21 cellular contexts compared by ENCODE assay signal in genomic region chr10:103433858-103434257, GRCh38. TPM values are rescaled to one million over a fixed set of nuclear protein-coding genes. Genes with fewer than 3 reads are reported as not detected.
DNase-seq lines count a peak whose midpoint lies in the region; ATAC-seq and TF ChIP-seq lines count a peak whose summit lies in the region.
"Had no signal": no experiment of that assay in that cellular context is flagged by ENCODE, and none has a peak within 500 bp of the region (broad histone marks: within the 10 kb centered on the region; RNA-seq: fewer than 3 reads in every experiment).

No MANE protein-coding gene starts in this region.

- no peaks in the 10 kb centered on the region for H3K9me3 ChIP-seq in right atrium auricular region
- no peaks in the 10 kb centered on the region for H3K9me3 ChIP-seq in esophagus muscularis mucosa
- H3K9me3 ChIP-seq: A549 had no signal

- intact Hi-C loops in Right ventricle myocardium inferior (cut with DNase I) (no loop called here), esophagus muscularis mucosa (cut with DNase I) (no loop called here), left colon (cut with DNase I, micrococcal nuclease) (no loop called here)

- no peak for TF ChIP-seq POLR2A in esophagus muscularis mucosa (IDR thresholded peaks at IDR 0.05; ENCODE audit: low read depth)

- no peak for TF ChIP-seq CTCF in right atrium auricular region (IDR thresholded peaks at IDR 0.05)
- no peak for TF ChIP-seq CTCF in fibroblast of pulmonary artery (IDR thresholded peaks at IDR 0.05; ENCODE audit: low read length, missing control alignments)
- no peak for TF ChIP-seq CTCF in omental fat pad (IDR thresholded peaks at IDR 0.05)
- no peak for TF ChIP-seq CTCF in esophagus muscularis mucosa (IDR thresholded peaks at IDR 0.05)

- no peaks in the 10 kb centered on the region for H3K27me3 ChIP-seq in right atrium auricular region
- no peaks in the 10 kb centered on the region for H3K27me3 ChIP-seq in esophagus muscularis mucosa

- H3K36me3 ChIP-seq in right atrium auricular region = peaks cover 82% of the 10 kb centered on the region
- H3K36me3 ChIP-seq in esophagus muscularis mucosa = peaks cover 22 to 95% (median 82%) of the 10 kb centered on the region in 4 donors

- 87% methylated on average over 2 of the region's 2 CpGs for WGBS in esophagus muscularis mucosa

- DNase-seq in Right ventricle myocardium inferior (ENCODE audit: missing footprints) = peak; percentile 79
- no peak for DNase-seq in right atrium auricular region (ENCODE audit: low spot score)
- DNase-seq in fibroblast of pulmonary artery (ENCODE audit: low read depth) = peak; percentile 84
- no peak for DNase-seq in omental fat pad (ENCODE audit: low spot score)
- no peak for DNase-seq in activated CD4-positive, alpha-beta T cell treated with anti-CD3 and anti-CD28 coated beads for 48 hours
- DNase-seq in GM03348 (ENCODE audit: low spot score) = no peak
- no peak for DNase-seq in esophagus muscularis mucosa (ENCODE audit: extremely low spot score)
- DNase-seq in left colon = no peak
- DNase-seq: activated CD4-positive, alpha-beta T cell treated with anti-CD3 and anti-CD28 coated beads, Interleukin-2, amount 50 U/mL, for 1 hour; activated naive CD4-positive, alpha-beta T cell; CD4-positive, alpha-beta T cell; GM23248; mammary epithelial cell; NCI-H2029; NCI-H446; posterior cingulate gyrus; RPMI8226 had no signal

- TF ChIP-seq EP300 in esophagus muscularis mucosa (IDR thresholded peaks at IDR 0.05) = no peak

- H3K4me3 ChIP-seq in right atrium auricular region (no peak overlapping the region), fibroblast of pulmonary artery (replicated peaks; ENCODE audit: low read depth, low read length) (no peak overlapping the region), esophagus muscularis mucosa (no peak overlapping the region)
- H3K4me3 ChIP-seq: A549, GM23248 had no signal

- ATAC-seq in Right ventricle myocardium inferior = no peak
- ATAC-seq in omental fat pad (ENCODE audit: low FRiP score) = peak; percentile 41
- ATAC-seq in left colon = no peak
- ATAC-seq: A549 had no signal

- H3K27ac ChIP-seq in right atrium auricular region (peak overlapping the region in 1 of 2 donors; percentile 4), esophagus muscularis mucosa (replicated peaks in 1 of 4) (no peak overlapping the region)
- H3K27ac ChIP-seq: A549, GM23248 had no signal

- H3K4me1 ChIP-seq in right atrium auricular region (no peaks in the 10 kb centered on the region), esophagus muscularis mucosa (peaks cover 0 to 7% (median 3%) of the 10 kb centered on the region in 4 donors)

RNA-seq across cellular contexts. Expression of gene CALHM2, which starts 18.3 kb away (rescaled TPM):
- total RNA-seq in Right ventricle myocardium inferior = 15.2 TPM
- total RNA-seq in right atrium auricular region = 10 to 100 TPM; 23.8 to 57.7 TPM
- 100 to 1,000 TPM in 1 of 4 donors, 10 to 100 TPM in 3; 63.5 to 113 (median 74.9) TPM for total RNA-seq in omental fat pad
- 10 to 100 TPM; 44.4 to 69.9 (median 62.8) TPM for total RNA-seq in esophagus muscularis mucosa
- total RNA-seq in left colon = 1 to 10 TPM; 4.5 to 10.0 TPM

RNA-seq across cellular contexts. Expression of gene CALHM1, which starts 24.8 kb away (rescaled TPM):
- not detected for total RNA-seq in Right ventricle myocardium inferior
- not detected for total RNA-seq in right atrium auricular region
- not detected for total RNA-seq in omental fat pad
- not detected for total RNA-seq in esophagus muscularis mucosa
- total RNA-seq in left colon = not detected
- total RNA-seq: CD4-positive, alpha-beta T cell; glomerular endothelial cell; GM23248; mammary epithelial cell; MCF 10A; temporal lobe had no signal

RNA-seq across cellular contexts. Expression of gene PDCD11, which starts 37.4 kb away (rescaled TPM):
- total RNA-seq in Right ventricle myocardium inferior (12.1 TPM), right atrium auricular region (10 to 100 TPM in 1 of 2 donors, 1 to 10 TPM in 1; 7.2 to 11.2 TPM), omental fat pad (10 to 100 TPM; 16.1 to 55.2 (median 23.8) TPM), esophagus muscularis mucosa (10 to 100 TPM; 12.0 to 17.4 (median 15.0) TPM), left colon (10 to 100 TPM; 17.9 to 26.3 TPM)

RNA-seq across cellular contexts. Expression of gene ATP5MK, which starts 37.6 kb away (rescaled TPM):
- total RNA-seq in Right ventricle myocardium inferior = 1,179 TPM
- total RNA-seq in right atrium auricular region = 1,000 to 10,000 TPM in 1 of 2 donors, 100 to 1,000 TPM in 1; 554 to 1,203 TPM
- 100 to 1,000 TPM; 149 to 299 (median 222) TPM for total RNA-seq in omental fat pad
- total RNA-seq in esophagus muscularis mucosa = 100 to 1,000 TPM; 199 to 591 (median 327) TPM
- total RNA-seq in left colon = 100 to 1,000 TPM; 480 to 668 TPM

RNA-seq across cellular contexts. Expression of gene CALHM3, which starts 45.2 kb away (rescaled TPM):
- total RNA-seq in Right ventricle myocardium inferior = not detected
- not detected for total RNA-seq in right atrium auricular region
- not detected for total RNA-seq in omental fat pad
- total RNA-seq in esophagus muscularis mucosa = not detected
- total RNA-seq in left colon = not detected
- total RNA-seq: CD4-positive, alpha-beta T cell; glomerular endothelial cell; GM23248; mammary epithelial cell; MCF 10A; temporal lobe had no signal

Comparison
In these comparisons a context has a peak if more than half of its experiments do, and no peak if none do; other contexts are left out.
1. DNase-seq: peak in Right ventricle myocardium inferior (single experiment) and fibroblast of pulmonary artery (single experiment); none in right atrium auricular region (single experiment), omental fat pad (single experiment), activated CD4-positive, alpha-beta T cell treated with anti-CD3 and anti-CD28 coated beads for 48 hours (single experiment), GM03348 (single experiment), esophagus muscularis mucosa (single experiment) and left colon (0 of 2).